In genomic region chr1:150893336-150893913, GRCh38 we compare ENCODE assay signal across 10 cellular contexts. TPM values are rescaled to one million over a fixed set of nuclear protein-coding genes. Genes with fewer than 3 reads are reported as not detected.
"Had no signal": no experiment of that assay in that cellular context is flagged by ENCODE, and none has a peak within 500 bp of the region (broad histone marks: within the 10 kb centered on the region; RNA-seq: fewer than 3 reads in every experiment).

No MANE protein-coding gene starts in this region.

- H3K27me3 Mint-ChIP-seq: IgD-negative memory B cell had no signal

- H3K9me3 Mint-ChIP-seq: IgD-negative memory B cell had no signal

- H3K9me3 ChIP-seq: HAP-1 had no signal

- H3K4me3 ChIP-seq: GM23248, HAP-1 had no signal

- H3K27ac ChIP-seq: GM23248 had no signal

- H3K4me3 Mint-ChIP-seq: IgD-negative memory B cell had no signal

- ATAC-seq: HCT116 had no signal

- DNase-seq: GM23248, GOT3, H7, KG1 had no signal

- H3K36me3 ChIP-seq: HAP-1 had no signal

- H3K4me1 ChIP-seq: HAP-1 had no signal

- H2AFZ ChIP-seq: GM23248 had no signal

- H3K36me3 Mint-ChIP-seq: IgD-negative memory B cell had no signal

- H3K27ac Mint-ChIP-seq: IgD-negative memory B cell had no signal

- H3K9ac ChIP-seq: GM23248 had no signal

- FAIRE-seq: HTR-8/SVneo had no signal

RNA-seq across cellular contexts. Expression of gene CTXND2, which starts 6.5 kb away (rescaled TPM):
- total RNA-seq: GM23248, H4, H7, HT-29 had no signal
- polyA plus RNA-seq: GM23248, IgD-negative memory B cell had no signal
